Comparison of ENCODE assay signal across 8 cellular contexts in the genomic region with DNA sequence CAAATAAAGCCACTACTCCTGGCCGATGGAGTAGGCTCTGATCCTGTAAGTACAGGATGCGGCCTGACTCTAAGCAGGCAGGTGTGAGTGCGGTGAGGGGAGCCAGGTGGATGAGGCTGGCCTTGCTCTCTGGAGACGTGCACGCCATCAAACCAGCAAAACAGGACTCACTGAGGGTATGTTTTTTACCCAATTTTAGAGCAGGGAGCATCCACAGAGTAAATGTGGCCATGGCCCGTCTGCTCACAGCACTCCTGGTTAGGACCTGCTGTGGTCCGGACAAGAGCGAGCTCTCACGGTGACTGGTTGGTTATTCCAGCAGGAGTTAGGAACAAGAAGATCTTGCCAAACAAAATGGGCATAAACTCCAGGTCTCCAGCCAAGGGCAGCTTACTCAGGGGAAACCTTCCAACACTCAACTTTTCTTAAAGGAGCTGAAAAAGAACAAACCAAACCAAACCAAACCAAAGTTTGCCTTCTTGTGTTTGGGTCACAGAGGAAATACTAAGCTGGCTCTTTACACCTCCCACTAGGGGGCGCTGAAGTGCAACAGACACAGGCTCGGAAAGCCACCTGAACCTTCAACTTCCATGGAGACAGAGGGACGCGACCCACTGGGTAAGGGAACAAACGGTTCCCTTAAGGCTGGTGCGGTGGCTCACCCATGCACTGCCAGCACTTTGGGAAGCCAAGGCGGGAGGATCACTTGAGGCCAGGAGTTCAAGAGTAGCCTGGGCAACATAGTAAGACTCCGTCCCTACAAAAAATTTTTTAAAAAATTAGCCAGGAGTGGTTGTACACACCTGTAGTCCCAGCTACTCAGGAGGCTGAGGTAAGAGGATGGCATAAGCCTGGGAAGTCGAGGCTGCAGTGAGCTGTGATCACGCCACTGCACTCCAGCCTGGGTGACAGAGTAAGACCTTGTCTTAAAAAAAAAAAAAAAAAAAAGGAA.
DNase-seq lines count a peak whose midpoint lies in the region; ATAC-seq and TF ChIP-seq lines count a peak whose summit lies in the region.

No MANE protein-coding gene starts in this region.

- H3K36me3 ChIP-seq in BE2C (no peaks in the 10 kb centered on the region), lower lobe of right lung (peaks cover 11% of the 10 kb centered on the region)

- TF ChIP-seq CTCF in BE2C (IDR thresholded peaks at IDR 0.05; ENCODE audit: low read depth, low read length): peak; percentile 97
- peak; percentile 80 to 97 (median 91) for TF ChIP-seq CTCF in dorsolateral prefrontal cortex (IDR thresholded peaks at IDR 0.05 in 54 of 56, conservative IDR thresholded peaks at IDR 0.05 in 2 of 56; ENCODE audit: low read depth in 1 of 56, partially characterized antibody in 56 of 56)
- peak; percentile 91 for TF ChIP-seq CTCF in lower lobe of right lung (IDR thresholded peaks at IDR 0.05)

- H3K27ac ChIP-seq in dorsolateral prefrontal cortex (peak overlapping the region in 58 of 59 donors; percentile 35 to 98 (median 92)), lower lobe of right lung (no peak overlapping the region)

- H3K36me3 Mint-ChIP-seq in activated CD4-positive, alpha-beta memory T cell treated with anti-CD3 and anti-CD28 coated beads for 36 hours: no peaks in the 10 kb centered on the region

- DNase-seq in BE2C: peak; percentile 88
- peak; percentile 81 for DNase-seq in HK-2 (ENCODE audit: unreplicated experiment)
- DNase-seq in NCI-H774 (lab: John Stamatoyannopoulos, UW): peak; percentile 80
- peak; percentile 87 for DNase-seq in activated CD4-positive, alpha-beta memory T cell treated with anti-CD3 and anti-CD28 coated beads for 36 hours
- DNase-seq in dorsolateral prefrontal cortex: peak; percentile 66 to 89 (median 86)
- peak; percentile 77 for DNase-seq in lower lobe of right lung
- DNase-seq in stimulated activated CD4-positive, alpha-beta T cell treated with anti-CD3 and anti-CD28 coated beads, TNF-alpha, amount 100 ng/mL, for 48 hours (ENCODE audit: low read depth in 3 of 3): peak; percentile 56 to 82 (median 82)

- ATAC-seq in lower lobe of right lung (peak; percentile 79 to 81), GM21723 (IDR thresholded peaks at IDR 0.05; ENCODE audit: unreplicated experiment) (no peak)

- H3K9me3 ChIP-seq in BE2C: no peaks in the 10 kb centered on the region
- H3K9me3 ChIP-seq in lower lobe of right lung: no peaks in the 10 kb centered on the region

- no peak overlapping the region for H3K4me3 Mint-ChIP-seq in activated CD4-positive, alpha-beta memory T cell treated with anti-CD3 and anti-CD28 coated beads for 36 hours

- H3K4me1 ChIP-seq in BE2C (no peaks in the 10 kb centered on the region; the same call in 1 of the 2 replicates), lower lobe of right lung (peaks cover 50% of the 10 kb centered on the region)

- H3K4me3 ChIP-seq in BE2C (ENCODE audit: low read depth, low read length): no peak overlapping the region
- H3K4me3 ChIP-seq in dorsolateral prefrontal cortex: peak overlapping the region in 3 of 59 donors; percentile 13 to 26 (median 16)
- H3K4me3 ChIP-seq in lower lobe of right lung: no peak overlapping the region

- CTCF ChIA-PET in activated CD4-positive, alpha-beta memory T cell treated with anti-CD3 and anti-CD28 coated beads for 36 hours (lab: Charles Lee): interaction anchor here (0.6 to 5.2 kb wide), 68 partner anchors 8 to 655 kb away, joined by 3 to 200 read pairs (median 5); a partner anchor contains a TSS

- no peak overlapping the region for H3K27ac Mint-ChIP-seq in activated CD4-positive, alpha-beta memory T cell treated with anti-CD3 and anti-CD28 coated beads for 36 hours

- H3K9me3 Mint-ChIP-seq in activated CD4-positive, alpha-beta memory T cell treated with anti-CD3 and anti-CD28 coated beads for 36 hours: no peaks in the 10 kb centered on the region

- no peaks in the 10 kb centered on the region for H3K27me3 Mint-ChIP-seq in activated CD4-positive, alpha-beta memory T cell treated with anti-CD3 and anti-CD28 coated beads for 36 hours

- H3K27me3 ChIP-seq in BE2C (no peaks in the 10 kb centered on the region), dorsolateral prefrontal cortex (no peaks in the 10 kb centered on the region), lower lobe of right lung (ENCODE audit: low read depth) (no peaks in the 10 kb centered on the region)

- peaks cover 49% of the 10 kb centered on the region for H3K4me1 Mint-ChIP-seq in activated CD4-positive, alpha-beta memory T cell treated with anti-CD3 and anti-CD28 coated beads for 36 hours (ENCODE audit: low read depth)

- POLR2A ChIA-PET in activated CD4-positive, alpha-beta memory T cell treated with anti-CD3 and anti-CD28 coated beads for 36 hours (lab: Charles Lee): no interaction called here

- intact Hi-C loops in activated CD4-positive, alpha-beta memory T cell treated with anti-CD3 and anti-CD28 coated beads for 36 hours (cut with micrococcal nuclease): loop anchor here (1.0 to 5.0 kb wide), 4 partner anchors 130 to 358 kb away; no protein-coding TSS in a partner anchor
- intact Hi-C loops in dorsolateral prefrontal cortex (cut with DNase I) (loop anchor here (2.0 to 5.0 kb wide), 6 partner anchors 56 to 357 kb away; a partner anchor contains a TSS), lower lobe of right lung (cut with DNase I) (loop anchor here (10.0 kb wide), 1 partner anchor 359 kb away; no protein-coding TSS in a partner anchor)
